Comparison of ENCODE assay signal across 21 cellular contexts in the genomic region with DNA sequence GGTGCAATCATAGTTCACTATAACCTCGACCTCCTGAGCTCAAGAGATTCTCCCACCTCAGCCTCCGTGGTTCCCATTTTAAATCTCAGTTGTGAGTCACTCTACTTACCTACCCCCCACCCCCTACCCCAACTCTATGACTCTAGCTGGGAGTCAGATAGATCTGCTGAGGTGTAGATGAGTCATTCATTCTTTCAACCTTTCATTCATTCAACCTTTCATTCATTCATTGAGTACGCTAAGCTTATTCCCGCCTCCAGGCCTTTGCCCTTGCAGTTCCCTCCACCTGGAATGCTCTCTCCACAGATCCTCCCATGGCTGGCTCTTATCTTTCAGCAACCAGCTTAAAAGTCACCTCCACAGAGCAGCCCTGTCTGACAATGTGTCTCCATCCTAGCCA. TPM values are rescaled to one million over a fixed set of nuclear protein-coding genes. Genes with fewer than 3 reads are reported as not detected.
DNase-seq lines count a peak whose midpoint lies in the region; ATAC-seq and TF ChIP-seq lines count a peak whose summit lies in the region.
"Had no signal": no experiment of that assay in that cellular context is flagged by ENCODE, and none has a peak within 500 bp of the region (broad histone marks: within the 10 kb centered on the region; RNA-seq: fewer than 3 reads in every experiment).

No MANE protein-coding gene starts in this region.

- H2AFZ ChIP-seq in OCI-LY7 (ENCODE audit: low read length), result no peak overlapping the region

- 74 to 78% methylated on average over 4 of the region's 4 CpGs for WGBS in lower leg skin, 2 donors

- TF ChIP-seq CTCF in OCI-LY7 (conservative IDR thresholded peaks at IDR 0.05; ENCODE audit: low read length), result no peak
- TF ChIP-seq CTCF in foreskin keratinocyte (conservative IDR thresholded peaks at IDR 0.05), result no peak
- TF ChIP-seq CTCF in lower leg skin (IDR thresholded peaks at IDR 0.05), result no peak

- H3K27ac ChIP-seq in OCI-LY7 (ENCODE audit: low read depth, low read length, poor library complexity, severe bottlenecking), result no peak overlapping the region
- no peak overlapping the region for H3K27ac ChIP-seq in foreskin keratinocyte
- H3K27ac ChIP-seq: parathyroid adenoma, skin epidermis, testis had no signal

- H3K79me2 ChIP-seq in OCI-LY7 (ENCODE audit: insufficient read depth, low read depth, low read length), result no peaks in the 10 kb centered on the region

- peaks cover 3% of the 10 kb centered on the region for H3K36me3 Mint-ChIP-seq in activated naive CD8-positive, alpha-beta T cell
- H3K36me3 Mint-ChIP-seq in activated naive CD8-positive, alpha-beta T cell treated with anti-CD3 and anti-CD28 coated beads for 36 hours, result no peaks in the 10 kb centered on the region
- no peaks in the 10 kb centered on the region for H3K36me3 Mint-ChIP-seq in stimulated activated naive CD8-positive, alpha-beta T cell treated with anti-CD3 and anti-CD28 coated beads, Interleukin-15, Interleukin-2, amounts not matched to agents 100 ng/mL and 50 ng/mL, for 24 hours (ENCODE audit: low read depth)

- H3K9me2 ChIP-seq in OCI-LY7 (ENCODE audit: insufficient read depth, low read length), result no peaks in the 10 kb centered on the region

- POLR2A ChIA-PET in OCI-LY7 (lab: Charles Lee), result interaction anchor here (0.6 kb wide), 2 partner anchors 39 to 1439 kb away, joined by 3 to 5 read pairs; no protein-coding TSS in a partner anchor

- peaks cover 48% of the 10 kb centered on the region for H3K4me1 Mint-ChIP-seq in activated naive CD8-positive, alpha-beta T cell (ENCODE audit: low read depth)
- H3K4me1 Mint-ChIP-seq in activated naive CD8-positive, alpha-beta T cell treated with anti-CD3 and anti-CD28 coated beads for 36 hours, result peaks cover 29% of the 10 kb centered on the region
- peaks cover 54% of the 10 kb centered on the region for H3K4me1 Mint-ChIP-seq in stimulated activated naive CD8-positive, alpha-beta T cell treated with anti-CD3 and anti-CD28 coated beads, Interleukin-15, Interleukin-2, amounts not matched to agents 100 ng/mL and 50 ng/mL, for 24 hours (ENCODE audit: low read depth)

- H3K4me3 Mint-ChIP-seq in activated naive CD8-positive, alpha-beta T cell, result peak overlapping the region; percentile 38
- H3K4me3 Mint-ChIP-seq in activated naive CD8-positive, alpha-beta T cell treated with anti-CD3 and anti-CD28 coated beads for 36 hours, result no peak overlapping the region
- H3K4me3 Mint-ChIP-seq in stimulated activated naive CD8-positive, alpha-beta T cell treated with anti-CD3 and anti-CD28 coated beads, Interleukin-15, Interleukin-2, amounts not matched to agents 100 ng/mL and 50 ng/mL, for 24 hours, result peak overlapping the region; percentile 28

- ATAC-seq in foreskin keratinocyte (peak; percentile 27), GM21529 (IDR thresholded peaks at IDR 0.05; ENCODE audit: unreplicated experiment) (no peak)
- ATAC-seq: left lobe of liver had no signal

- intact Hi-C loops in OCI-LY7 (cut with micrococcal nuclease; ENCODE audit: unreplicated experiment), result loop anchor here (5.0 kb wide), 1 partner anchor 100 kb away; a partner anchor contains a TSS
- intact Hi-C loops in lower leg skin (cut with DNase I; ENCODE audit: low total_unique reads), result no loop called here

- peak overlapping the region; percentile 90; the same call in 1 of the 2 replicates for H3K4me2 ChIP-seq in OCI-LY7 (ENCODE audit: low read length)

- BruUV-seq in OCI-LY7 (replicated peaks; lab: Mats Ljungman, UMichigan), result no TSS peak

- H3K27me3 ChIP-seq in foreskin keratinocyte, result peaks cover 88% of the 10 kb centered on the region

- H3K27me3 Mint-ChIP-seq in activated naive CD8-positive, alpha-beta T cell, result peaks cover 57% of the 10 kb centered on the region
- H3K27me3 Mint-ChIP-seq in activated naive CD8-positive, alpha-beta T cell treated with anti-CD3 and anti-CD28 coated beads for 36 hours, result peaks cover 90% of the 10 kb centered on the region
- H3K27me3 Mint-ChIP-seq in stimulated activated naive CD8-positive, alpha-beta T cell treated with anti-CD3 and anti-CD28 coated beads, Interleukin-15, Interleukin-2, amounts not matched to agents 100 ng/mL and 50 ng/mL, for 24 hours, result peaks cover 79% of the 10 kb centered on the region

- no peak for DNase-seq in activated naive CD8-positive, alpha-beta T cell treated with anti-CD3 and anti-CD28 coated beads for 36 hours
- DNase-seq in OCI-LY7 (ENCODE audit: low spot score) (no peak), foreskin keratinocyte (peak; percentile 42 to 70), SKM-1 (lab: John Stamatoyannopoulos, UW; ENCODE audit: unreplicated experiment) (no peak), lower leg skin (ENCODE audit: low spot score in 2 of 2) (no peak)
- DNase-seq: Calu3; foreskin fibroblast; GF-D8; H7; Karpas-422; NCI-H1105; NCI-H526 treated with DMSO at 0.1 percent for 48 hours; stimulated activated CD4-positive, alpha-beta T cell treated with anti-CD3 and anti-CD28 coated beads, Interleukin-4, amount 100 ng/mL, for 24 hours; testis had no signal

- H3K4me3 ChIP-seq in OCI-LY7 (ENCODE audit: low read depth, low read length, poor library complexity, severe bottlenecking), result no peak overlapping the region
- no peak overlapping the region for H3K4me3 ChIP-seq in lower leg skin (ENCODE audit: low read depth, poor library complexity, severe bottlenecking)
- H3K4me3 ChIP-seq: testis had no signal

- no peaks in the 10 kb centered on the region for H3K9me3 ChIP-seq in OCI-LY7 (ENCODE audit: low read length)
- H3K9me3 ChIP-seq: testis had no signal

- CTCF ChIA-PET in OCI-LY7 (lab: Charles Lee; ENCODE audit: unreplicated experiment), result interaction anchor here (0.6 kb wide), 1 partner anchor 267 kb away, joined by 3 read pairs; no protein-coding TSS in a partner anchor

- no peaks in the 10 kb centered on the region for H3K36me3 ChIP-seq in OCI-LY7 (ENCODE audit: insufficient read depth, low read length)

- no peaks in the 10 kb centered on the region for H3K9me3 Mint-ChIP-seq in activated naive CD8-positive, alpha-beta T cell (ENCODE audit: low read depth)
- H3K9me3 Mint-ChIP-seq in activated naive CD8-positive, alpha-beta T cell treated with anti-CD3 and anti-CD28 coated beads for 36 hours, result no peaks in the 10 kb centered on the region
- no peaks in the 10 kb centered on the region for H3K9me3 Mint-ChIP-seq in stimulated activated naive CD8-positive, alpha-beta T cell treated with anti-CD3 and anti-CD28 coated beads, Interleukin-15, Interleukin-2, amounts not matched to agents 100 ng/mL and 50 ng/mL, for 24 hours
- H3K9me3 Mint-ChIP-seq: activated T-helper 2 cell treated with anti-CD3 and anti-CD28 coated beads, Interferon-gamma antibody, Interleukin-2, Interleukin-4, amounts not matched to agents 10 μg/mL and 5 μg/mL and 100 μg/mL, durations not matched to agents 14 hours and 24 hours and 36 hours had no signal

- H3K4me1 ChIP-seq in OCI-LY7 (ENCODE audit: insufficient read depth, low read length, poor library complexity, severe bottlenecking), result peaks cover 73% of the 10 kb centered on the region
- no peaks in the 10 kb centered on the region for H3K4me1 ChIP-seq in foreskin keratinocyte

- TF ChIP-seq POLR2A in lower leg skin (IDR thresholded peaks at IDR 0.05), result no peak

- no peak overlapping the region for H3K27ac Mint-ChIP-seq in activated naive CD8-positive, alpha-beta T cell
- H3K27ac Mint-ChIP-seq in activated naive CD8-positive, alpha-beta T cell treated with anti-CD3 and anti-CD28 coated beads for 36 hours, result no peak overlapping the region
- H3K27ac Mint-ChIP-seq in stimulated activated naive CD8-positive, alpha-beta T cell treated with anti-CD3 and anti-CD28 coated beads, Interleukin-15, Interleukin-2, amounts not matched to agents 100 ng/mL and 50 ng/mL, for 24 hours, result peak overlapping the region; percentile 26
- H3K27ac Mint-ChIP-seq: activated T-helper 2 cell treated with anti-CD3 and anti-CD28 coated beads, Interferon-gamma antibody, Interleukin-2, Interleukin-4, amounts not matched to agents 10 μg/mL and 5 μg/mL and 100 μg/mL, durations not matched to agents 14 hours and 24 hours and 36 hours had no signal

- no peaks in the 10 kb centered on the region for H4K20me1 ChIP-seq in OCI-LY7 (ENCODE audit: insufficient read depth, low read length)

RNA-seq across cellular contexts. Expression of a gene that starts 1.1 kb away (rescaled TPM):
- 1 to 10 TPM; 1.2 to 2.0 TPM for total RNA-seq in activated naive CD8-positive, alpha-beta T cell treated with anti-CD3 and anti-CD28 coated beads for 36 hours
- 5.5 and 9.1 TPM in 2 replicates for total RNA-seq in OCI-LY7 (2014; rRNA removed; shearing (Covaris generic))
- 21.1 and 23.4 TPM in 2 replicates for total RNA-seq in OCI-LY7 (2022)
- total RNA-seq in foreskin keratinocyte, result 0.10 and 0.21 TPM in 2 replicates
- polyA plus RNA-seq in foreskin keratinocyte, result 0.16 and 0.22 TPM in 2 replicates
- total RNA-seq in lower leg skin, result 10 to 100 TPM in 2 of 4 donors, 1 to 10 TPM in 2; 5.9 to 20.8 (median 10.3) TPM

RNA-seq across cellular contexts. Expression of a gene that starts 2.8 kb away (rescaled TPM):
- total RNA-seq in activated naive CD8-positive, alpha-beta T cell treated with anti-CD3 and anti-CD28 coated beads for 36 hours, result not detected
- not detected in 2 replicates for total RNA-seq in OCI-LY7 (2014; rRNA removed; shearing (Covaris generic))
- 0.94 and 1.2 TPM in 2 replicates for total RNA-seq in OCI-LY7 (2022)
- not detected in 2 replicates for total RNA-seq in foreskin keratinocyte
- not detected in 2 replicates for polyA plus RNA-seq in foreskin keratinocyte
- total RNA-seq in lower leg skin, result not detected
- total RNA-seq: activated T-helper 2 cell treated with anti-CD3 and anti-CD28 coated beads, Interferon-gamma antibody, Interleukin-2, Interleukin-4, amounts not matched to agents 10 μg/mL and 5 μg/mL and 100 μg/mL, durations not matched to agents 14 hours and 24 hours and 36 hours; Calu3; left lobe of liver had no signal

RNA-seq across cellular contexts. Expression of a gene that starts 30.8 kb away (rescaled TPM):
- total RNA-seq in activated naive CD8-positive, alpha-beta T cell treated with anti-CD3 and anti-CD28 coated beads for 36 hours, result 10 to 100 TPM; 46.1 to 55.5 TPM
- total RNA-seq in OCI-LY7 (2014; rRNA removed; shearing (Covaris generic)), result 115 and 130 TPM in 2 replicates
- total RNA-seq in OCI-LY7 (2022) (86.0 and 90.5 TPM in 2 replicates), foreskin keratinocyte (46.6 and 49.4 TPM in 2 replicates), lower leg skin (1 to 10 TPM; 3.3 to 7.8 (median 5.9) TPM)
- 54.8 and 56.1 TPM in 2 replicates for polyA plus RNA-seq in foreskin keratinocyte

RNA-seq across cellular contexts. Expression of a gene that starts 35.4 kb away (rescaled TPM):
- 10 to 100 TPM; 25.3 to 30.5 TPM for total RNA-seq in activated naive CD8-positive, alpha-beta T cell treated with anti-CD3 and anti-CD28 coated beads for 36 hours
- not detected in 2 replicates for total RNA-seq in OCI-LY7 (2014; rRNA removed; shearing (Covaris generic))
- total RNA-seq in OCI-LY7 (2022), result 42.7 and 42.8 TPM in 2 replicates
- 9.3 and 14.7 TPM in 2 replicates for total RNA-seq in foreskin keratinocyte
- 49.9 and 56.0 TPM in 2 replicates for polyA plus RNA-seq in foreskin keratinocyte
- 1 to 10 TPM in 1 of 4 donors, not detected in 3; 1.6 TPM for total RNA-seq in lower leg skin
- total RNA-seq: H7 had no signal

RNA-seq across cellular contexts. Expression of a gene that starts 35.6 kb away (rescaled TPM):
- 100 to 1,000 TPM; 238 to 241 TPM for total RNA-seq in activated naive CD8-positive, alpha-beta T cell treated with anti-CD3 and anti-CD28 coated beads for 36 hours
- 344 and 399 TPM in 2 replicates for total RNA-seq in OCI-LY7 (2014; rRNA removed; shearing (Covaris generic))
- total RNA-seq in OCI-LY7 (2022), result 345 and 357 TPM in 2 replicates
- 271 and 287 TPM in 2 replicates for total RNA-seq in foreskin keratinocyte
- 347 and 379 TPM in 2 replicates for polyA plus RNA-seq in foreskin keratinocyte
- 100 to 1,000 TPM; 266 to 459 (median 327) TPM for total RNA-seq in lower leg skin

Comparison
In these comparisons a context has a peak if more than half of its experiments do, and no peak if none do; other contexts are left out.
1. DNase-seq: peak in foreskin keratinocyte (2 of 2); none in activated naive CD8-positive, alpha-beta T cell treated with anti-CD3 and anti-CD28 coated beads for 36 hours (single experiment), OCI-LY7 (single experiment), SKM-1 (single experiment) and lower leg skin (0 of 2).